ENCODE assay signal across 28 cellular contexts in genomic region chr7:40380111-40380510, GRCh38.
"Had no signal": no experiment of that assay in that cellular context is flagged by ENCODE, and none has a peak within 500 bp of the region (broad histone marks: within the 10 kb centered on the region; RNA-seq: fewer than 3 reads in every experiment).

No MANE protein-coding gene starts in this region.

- H3K4me3 Mint-ChIP-seq: naive thymus-derived CD4-positive, alpha-beta T cell; natural killer cell; nephron; neural progenitor cell; stimulated activated effector memory CD8-positive, alpha-beta T cell treated with anti-CD3 and anti-CD28 coated beads, Interleukin-12 subunit alpha, Interleukin-12 subunit beta, amount 100 ng/mL, for 72 hours; stimulated activated naive B cell treated with anti-CD40 and anti-IgM and Interleukin-4, amounts not matched to agents 10 μg/mL and 1 μg/mL and 100 μg/mL, for 72 hours; stimulated activated naive CD8-positive, alpha-beta T cell treated with anti-CD3 and anti-CD28 coated beads, Interleukin-15, Interleukin-2, amounts not matched to agents 100 ng/mL and 50 ng/mL, for 24 hours; type B pancreatic cell had no signal

- DNase-seq: naive thymus-derived CD4-positive, alpha-beta T cell; natural killer cell; occipital lobe; ovary; posterior cingulate gyrus; psoas muscle; right cardiac atrium; small intestine; stimulated activated CD4-positive, alpha-beta T cell treated with anti-CD3 and anti-CD28 coated beads, Interleukin-15, amount 100 ng/mL, for 24 hours; stimulated activated CD4-positive, alpha-beta T cell treated with anti-CD3 and anti-CD28 coated beads, Interleukin-2, amount 100 ng/mL, for 24 hours; stimulated activated CD4-positive, alpha-beta T cell treated with anti-CD3 and anti-CD28 coated beads, Interleukin-2, amount 100 ng/mL, for 48 hours; stimulated activated CD4-positive, alpha-beta T cell treated with anti-CD3 and anti-CD28 coated beads, Interleukin-4, amount 100 ng/mL, for 24 hours; stimulated activated naive B cell treated with anti-CD40 and anti-IgM and Interleukin-4, amounts not matched to agents 10 μg/mL and 1 μg/mL and 100 μg/mL, for 72 hours; stimulated activated naive CD4-positive, alpha-beta T cell treated with Interleukin-2 at 50 U/mL for 16 hours; stomach; thyroid gland; transverse colon; upper lobe of right lung; uterus had no signal

- H3K4me2 ChIP-seq: neural progenitor cell had no signal

- H3K9me3 ChIP-seq: ovary, psoas muscle, stomach, thoracic aorta, thyroid gland, transverse colon, upper lobe of right lung, uterus had no signal

- H3K27ac Mint-ChIP-seq: naive thymus-derived CD4-positive, alpha-beta T cell; natural killer cell; nephron; neural progenitor cell; progenitor cell of endocrine pancreas; stimulated activated effector memory CD8-positive, alpha-beta T cell treated with anti-CD3 and anti-CD28 coated beads, Interleukin-12 subunit alpha, Interleukin-12 subunit beta, amount 100 ng/mL, for 72 hours; stimulated activated naive B cell treated with anti-CD40 and anti-IgM and Interleukin-4, amounts not matched to agents 10 μg/mL and 1 μg/mL and 100 μg/mL, for 72 hours; stimulated activated naive CD8-positive, alpha-beta T cell treated with anti-CD3 and anti-CD28 coated beads, Interleukin-15, Interleukin-2, amounts not matched to agents 100 ng/mL and 50 ng/mL, for 24 hours; type B pancreatic cell had no signal

- H3K4me3 ChIP-seq: neural progenitor cell, ovary, psoas muscle, stomach, thoracic aorta, thyroid gland, transverse colon, upper lobe of right lung, uterus had no signal

- H3K4me1 Mint-ChIP-seq: naive thymus-derived CD4-positive, alpha-beta T cell; natural killer cell; nephron; neural progenitor cell; stimulated activated effector memory CD8-positive, alpha-beta T cell treated with anti-CD3 and anti-CD28 coated beads, Interleukin-12 subunit alpha, Interleukin-12 subunit beta, amount 100 ng/mL, for 72 hours; stimulated activated naive B cell treated with anti-CD40 and anti-IgM and Interleukin-4, amounts not matched to agents 10 μg/mL and 1 μg/mL and 100 μg/mL, for 72 hours had no signal

- H3K36me3 Mint-ChIP-seq: naive thymus-derived CD4-positive, alpha-beta T cell; natural killer cell; neural progenitor cell; stimulated activated effector memory CD8-positive, alpha-beta T cell treated with anti-CD3 and anti-CD28 coated beads, Interleukin-12 subunit alpha, Interleukin-12 subunit beta, amount 100 ng/mL, for 72 hours; stimulated activated naive B cell treated with anti-CD40 and anti-IgM and Interleukin-4, amounts not matched to agents 10 μg/mL and 1 μg/mL and 100 μg/mL, for 72 hours; type B pancreatic cell had no signal

- H3K79me2 ChIP-seq: parathyroid adenoma had no signal

- H3K9me3 Mint-ChIP-seq: neural progenitor cell, type B pancreatic cell had no signal

- H3K9ac ChIP-seq: neural progenitor cell, parathyroid adenoma had no signal

- ATAC-seq: naive thymus-derived CD4-positive, alpha-beta T cell; natural killer cell; psoas muscle; right cardiac atrium; sciatic nerve; stimulated activated effector memory CD8-positive, alpha-beta T cell treated with anti-CD3 and anti-CD28 coated beads, Interleukin-12 subunit alpha, Interleukin-12 subunit beta, amount 100 ng/mL, for 72 hours; stimulated activated naive B cell treated with anti-CD40 and anti-IgM and Interleukin-4, amounts not matched to agents 10 μg/mL and 1 μg/mL and 100 μg/mL, for 72 hours; upper lobe of right lung had no signal

- H3K36me3 ChIP-seq: neural progenitor cell, ovary, stomach, thoracic aorta, thyroid gland, transverse colon, upper lobe of right lung, uterus had no signal

- H3K4me1 ChIP-seq: neural progenitor cell, parathyroid adenoma, psoas muscle, stomach, thyroid gland, transverse colon, upper lobe of right lung, uterus had no signal

- H3K27me3 Mint-ChIP-seq: progenitor cell of endocrine pancreas; stimulated activated naive B cell treated with anti-CD40 and anti-IgM and Interleukin-4, amounts not matched to agents 10 μg/mL and 1 μg/mL and 100 μg/mL, for 72 hours; stimulated activated naive CD8-positive, alpha-beta T cell treated with anti-CD3 and anti-CD28 coated beads, Interleukin-15, Interleukin-2, amounts not matched to agents 100 ng/mL and 50 ng/mL, for 24 hours; type B pancreatic cell had no signal

- H3K27ac ChIP-seq: neural progenitor cell, ovary, parathyroid adenoma, psoas muscle, stomach, thoracic aorta, thyroid gland, transverse colon, upper lobe of right lung, uterus had no signal

- H2AFZ ChIP-seq: neural progenitor cell, parathyroid adenoma had no signal

- H3K27me3 ChIP-seq: neural progenitor cell, ovary, stomach, thyroid gland, transverse colon, upper lobe of right lung, uterus had no signal
